9 cellular contexts compared by ENCODE assay signal in the genomic region with DNA sequence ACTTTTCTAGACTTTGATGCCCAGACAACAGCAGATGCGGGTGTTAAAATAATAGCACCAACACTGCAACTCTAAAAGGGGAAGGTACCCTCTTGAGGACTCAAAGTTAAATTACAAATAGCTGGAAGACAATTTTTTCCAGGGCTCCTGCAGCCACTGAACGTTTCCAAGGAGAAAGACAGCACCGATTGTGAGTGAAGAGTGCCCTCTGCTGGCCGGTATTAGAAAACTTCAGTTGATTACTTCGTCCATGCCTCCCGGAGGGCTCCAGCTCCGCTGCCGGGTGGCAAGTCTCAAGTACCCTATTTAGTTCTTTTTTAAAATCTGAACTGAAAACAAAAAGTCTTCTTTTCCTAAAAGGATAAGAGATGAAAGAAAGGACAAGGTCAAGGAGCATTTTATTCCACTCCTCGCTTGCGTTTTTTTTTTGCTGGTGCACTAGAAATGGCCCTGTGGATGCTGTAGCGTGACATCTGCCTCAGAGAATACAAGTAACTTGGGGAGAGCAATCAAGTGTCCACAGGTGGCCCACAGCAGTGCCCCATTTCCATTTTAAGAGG.
DNase-seq lines count a peak whose midpoint lies in the region; ATAC-seq and TF ChIP-seq lines count a peak whose summit lies in the region.
"Had no signal": no experiment of that assay in that cellular context is flagged by ENCODE, and none has a peak within 500 bp of the region (broad histone marks: within the 10 kb centered on the region; RNA-seq: fewer than 3 reads in every experiment).

No MANE protein-coding gene starts in this region.

- H3K27me3 ChIP-seq in Panc1 (ENCODE audit: control insufficient read depth, insufficient read depth, low read length) (no peaks in the 10 kb centered on the region), fibroblast of lung (ENCODE audit: control insufficient read depth, insufficient read depth, low read length) (peaks cover 17% of the 10 kb centered on the region)

- H3K4me2 ChIP-seq in fibroblast of lung (ENCODE audit: extremely low read depth, insufficient read depth, low read length): peak overlapping the region; percentile 25

- H3K4me3 ChIP-seq in Jurkat, Clone E6-1 (ENCODE audit: low read length): no peak overlapping the region
- H3K4me3 ChIP-seq in Panc1 (ENCODE audit: low read depth in 2 of 2, low read length in 2 of 2) (no peak overlapping the region), fibroblast of lung (replicated peaks in 1 of 4; ENCODE audit: control extremely low read depth in 1 of 4, insufficient read depth in 1 of 4, low read depth in 3 of 4, low read length in 4 of 4) (no peak overlapping the region)

- H3K36me3 ChIP-seq in Panc1 (ENCODE audit: control insufficient read depth, insufficient read depth, low read length) (no peaks in the 10 kb centered on the region), fibroblast of lung (ENCODE audit: control insufficient read depth, insufficient read depth, low read length) (no peaks in the 10 kb centered on the region)

- POLR2A ChIA-PET in Panc1 (lab: Charles Lee): interaction anchor here (0.6 kb wide), 1 partner anchor 311 kb away, joined by 7 read pairs; no protein-coding TSS in a partner anchor

- H3K4me1 ChIP-seq in Panc1 (ENCODE audit: control insufficient read depth, insufficient read depth, low read length): peaks cover 8% of the 10 kb centered on the region
- peaks cover 6% of the 10 kb centered on the region for H3K4me1 ChIP-seq in fibroblast of lung (ENCODE audit: control insufficient read depth, extremely low read depth, insufficient read depth, low read length)

- no peaks in the 10 kb centered on the region for H4K20me1 ChIP-seq in fibroblast of lung (ENCODE audit: control insufficient read depth, extremely low read depth, insufficient read depth, low read length)

- H3K4me3 Mint-ChIP-seq in activated T-cell treated with anti-CD3 and anti-CD28 coated beads, Interleukin-2, amount 50 U/mL, for 24 hours: no peak overlapping the region
- H3K4me3 Mint-ChIP-seq in nephron: peak overlapping the region; percentile 4 to 64 (median 30)
- no peak overlapping the region for H3K4me3 Mint-ChIP-seq in stimulated activated naive CD8-positive, alpha-beta T cell treated with anti-CD3 and anti-CD28 coated beads, Interleukin-15, Interleukin-2, amounts not matched to agents 100 ng/mL and 50 ng/mL, for 24 hours
- H3K4me3 Mint-ChIP-seq: activated naive CD4-positive, alpha-beta T cell treated with anti-CD3 and anti-CD28 coated beads, Interleukin-2, amount 50 U/mL, for 24 hours had no signal

- H3K79me2 ChIP-seq in fibroblast of lung (ENCODE audit: control insufficient read depth, insufficient read depth, low read length): no peaks in the 10 kb centered on the region

- no peaks in the 10 kb centered on the region for H3K9me3 Mint-ChIP-seq in activated T-cell treated with anti-CD3 and anti-CD28 coated beads, Interleukin-2, amount 50 U/mL, for 24 hours
- no peaks in the 10 kb centered on the region for H3K9me3 Mint-ChIP-seq in nephron
- H3K9me3 Mint-ChIP-seq in stimulated activated naive CD8-positive, alpha-beta T cell treated with anti-CD3 and anti-CD28 coated beads, Interleukin-15, Interleukin-2, amounts not matched to agents 100 ng/mL and 50 ng/mL, for 24 hours: no peaks in the 10 kb centered on the region
- H3K9me3 Mint-ChIP-seq: activated naive CD4-positive, alpha-beta T cell treated with anti-CD3 and anti-CD28 coated beads, Interleukin-2, amount 50 U/mL, for 24 hours had no signal

- peaks cover 8% of the 10 kb centered on the region for H3K27me3 Mint-ChIP-seq in activated T-cell treated with anti-CD3 and anti-CD28 coated beads, Interleukin-2, amount 50 U/mL, for 24 hours
- no peaks in the 10 kb centered on the region for H3K27me3 Mint-ChIP-seq in nephron (ENCODE audit: low read depth)
- peaks cover 10% of the 10 kb centered on the region for H3K27me3 Mint-ChIP-seq in stimulated activated naive CD8-positive, alpha-beta T cell treated with anti-CD3 and anti-CD28 coated beads, Interleukin-15, Interleukin-2, amounts not matched to agents 100 ng/mL and 50 ng/mL, for 24 hours

- ATAC-seq in Panc1 (peak; percentile 87), HG03159 (IDR thresholded peaks at IDR 0.05; ENCODE audit: unreplicated experiment) (no peak)

- no peak overlapping the region for H3K9ac ChIP-seq in fibroblast of lung (ENCODE audit: insufficient read depth, low read length)

- no peak overlapping the region for H2AFZ ChIP-seq in fibroblast of lung (ENCODE audit: low read length)

- no peak overlapping the region for H3K27ac Mint-ChIP-seq in activated T-cell treated with anti-CD3 and anti-CD28 coated beads, Interleukin-2, amount 50 U/mL, for 24 hours
- H3K27ac Mint-ChIP-seq in nephron: peak overlapping the region; percentile 41 to 67 (median 65)
- H3K27ac Mint-ChIP-seq in stimulated activated naive CD8-positive, alpha-beta T cell treated with anti-CD3 and anti-CD28 coated beads, Interleukin-15, Interleukin-2, amounts not matched to agents 100 ng/mL and 50 ng/mL, for 24 hours: peak overlapping the region; percentile 26
- H3K27ac Mint-ChIP-seq: activated naive CD4-positive, alpha-beta T cell treated with anti-CD3 and anti-CD28 coated beads, Interleukin-2, amount 50 U/mL, for 24 hours had no signal

- peaks cover 28% of the 10 kb centered on the region for H3K4me1 Mint-ChIP-seq in activated T-cell treated with anti-CD3 and anti-CD28 coated beads, Interleukin-2, amount 50 U/mL, for 24 hours (ENCODE audit: low read depth)
- H3K4me1 Mint-ChIP-seq in nephron: peaks cover 61% of the 10 kb centered on the region
- peaks cover 28% of the 10 kb centered on the region for H3K4me1 Mint-ChIP-seq in stimulated activated naive CD8-positive, alpha-beta T cell treated with anti-CD3 and anti-CD28 coated beads, Interleukin-15, Interleukin-2, amounts not matched to agents 100 ng/mL and 50 ng/mL, for 24 hours (ENCODE audit: low read depth)

- DNase-seq in DMS 273 (lab: John Stamatoyannopoulos, UW; ENCODE audit: unreplicated experiment) (peak; percentile 98), Panc1 (ENCODE audit: low read depth, low spot score) (no peak), fibroblast of lung (ENCODE audit: low read depth in 2 of 2) (peak; percentile 59 to 86)
- peak; percentile 60 for DNase-seq in Jurkat, Clone E6-1 (ENCODE audit: low read depth, low spot score)
- peak; percentile 72 for DNase-seq in activated T-cell treated with anti-CD3 and anti-CD28 coated beads, Interleukin-2, amount 50 U/mL, for 24 hours

- H3K27ac ChIP-seq in Panc1 (ENCODE audit: low read length) (no peak overlapping the region), fibroblast of lung (ENCODE audit: insufficient read depth, low read length) (no peak overlapping the region)

- TF ChIP-seq CTCF in Panc1 (IDR thresholded peaks at IDR 0.05) (peak; percentile 80), fibroblast of lung (conservative IDR thresholded peaks at IDR 0.05 in 1 of 2, IDR thresholded peaks at IDR 0.05 in 1 of 2; ENCODE audit: low read depth in 1 of 2, low read length in 2 of 2) (peak; percentile 66 to 71), nephron (IDR thresholded peaks at IDR 0.05; ENCODE audit: unreplicated experiment in 3 of 3) (peak; percentile 84 to 93 (median 90))

- H3K36me3 Mint-ChIP-seq in activated T-cell treated with anti-CD3 and anti-CD28 coated beads, Interleukin-2, amount 50 U/mL, for 24 hours (ENCODE audit: low read depth): no peaks in the 10 kb centered on the region
- no peaks in the 10 kb centered on the region for H3K36me3 Mint-ChIP-seq in nephron (ENCODE audit: low read depth)
- H3K36me3 Mint-ChIP-seq in stimulated activated naive CD8-positive, alpha-beta T cell treated with anti-CD3 and anti-CD28 coated beads, Interleukin-15, Interleukin-2, amounts not matched to agents 100 ng/mL and 50 ng/mL, for 24 hours (ENCODE audit: low read depth): no peaks in the 10 kb centered on the region
- H3K36me3 Mint-ChIP-seq: activated naive CD4-positive, alpha-beta T cell treated with anti-CD3 and anti-CD28 coated beads, Interleukin-2, amount 50 U/mL, for 24 hours had no signal

- in situ Hi-C loops in Panc1 (cut with HindIII; ENCODE audit: low pct_unique_long_range_greater_than_20kb, low sequenced_read_pairs): loop anchor here (25.0 kb wide), 1 partner anchor 98 kb away; no protein-coding TSS in a partner anchor

- intact Hi-C loops in Panc1 (cut with micrococcal nuclease; ENCODE audit: unreplicated experiment): loop anchor here (2.0 to 5.0 kb wide), 2 partner anchors 187 to 286 kb away; a partner anchor contains a TSS

- CTCF ChIA-PET in Panc1 (lab: Charles Lee): interaction anchor here (0.7 to 1.4 kb wide), 5 partner anchors 11 to 287 kb away, joined by 3 to 8 read pairs (median 4); no protein-coding TSS in a partner anchor

- no TSS peak for BruUV-seq in Panc1 (replicated peaks; lab: Mats Ljungman, UMichigan)

- H3K9me3 ChIP-seq in Panc1 (ENCODE audit: control insufficient read depth, insufficient read depth, low read depth, low read length): no peaks in the 10 kb centered on the region
- H3K9me3 ChIP-seq in fibroblast of lung (ENCODE audit: control insufficient read depth, insufficient read depth, low read depth, low read length): no peaks in the 10 kb centered on the region

Comparison
In these comparisons a context has a peak if more than half of its experiments do, and no peak if none do; other contexts are left out.
1. H3K4me3 Mint-ChIP-seq: peak in nephron (3 of 3); none in activated T-cell treated with anti-CD3 and anti-CD28 coated beads, Interleukin-2, amount 50 U/mL, for 24 hours (single experiment) and stimulated activated naive CD8-positive, alpha-beta T cell treated with anti-CD3 and anti-CD28 coated beads, Interleukin-15, Interleukin-2, amounts not matched to agents 100 ng/mL and 50 ng/mL, for 24 hours (single experiment).
2. Peak in every context shown above with its lines, with median percentiles within 50 percentile points of each other: CTCF ChIP-seq.